25 cellular contexts compared by ENCODE assay signal in genomic region chr7:156829669-156830336, GRCh38.
A peak's percentile ranks its signal among the peaks of the same experiment; 100 is the strongest.
DNase-seq lines count a peak whose midpoint lies in the region; ATAC-seq, FAIRE-seq and TF ChIP-seq lines count a peak whose summit lies in the region.
"Had no signal": no experiment of that assay in that cellular context is flagged by ENCODE, and none has a peak within 500 bp of the region (broad histone marks: within the 10 kb centered on the region; RNA-seq: fewer than 3 reads in every experiment).

No MANE protein-coding gene starts in this region.

- H3K4me1 Mint-ChIP-seq in dendritic cell treated with granulocyte-macrophage colony-stimulating factor and Interleukin-4, amounts not matched to agents 40 ng/mL and 50 ng/mL, for 4 days (ENCODE audit: low read depth) = peaks cover 41% of the 10 kb centered on the region
- H3K4me1 Mint-ChIP-seq: activated CD8-positive, alpha-beta memory T cell treated with anti-CD3 and anti-CD28 coated beads, Interleukin-2, amount 10 ng/mL, durations not matched to agents 7 days and 5 days; brain; immature natural killer cell; stimulated activated effector memory CD8-positive, alpha-beta T cell treated with anti-CD3 and anti-CD28 coated beads, Interleukin-12 subunit alpha, Interleukin-12 subunit beta, amount 100 ng/mL, for 72 hours had no signal

- no peaks in the 10 kb centered on the region for H3K9me3 Mint-ChIP-seq in dendritic cell treated with granulocyte-macrophage colony-stimulating factor and Interleukin-4, amounts not matched to agents 40 ng/mL and 50 ng/mL, for 4 days
- H3K9me3 Mint-ChIP-seq: brain; immature natural killer cell; stimulated activated effector memory CD8-positive, alpha-beta T cell treated with anti-CD3 and anti-CD28 coated beads, Interleukin-12 subunit alpha, Interleukin-12 subunit beta, amount 100 ng/mL, for 72 hours had no signal

- no peaks in the 10 kb centered on the region for H3K27me3 ChIP-seq in BLaER1 treated with 17β-estradiol and CSF1 and Interleukin-3, amounts not matched to agents 10 nM and 100 nM
- H3K27me3 ChIP-seq in OCI-LY3 (ENCODE audit: low read depth, low read length) (no peaks in the 10 kb centered on the region), heart right ventricle (no peaks in the 10 kb centered on the region)
- H3K27me3 ChIP-seq: colonic mucosa, testis had no signal

- H3K9ac ChIP-seq in BLaER1 treated with 17β-estradiol and CSF1 and Interleukin-3, amounts not matched to agents 10 nM and 100 nM = no peak overlapping the region
- H3K9ac ChIP-seq in OCI-LY3 (ENCODE audit: low read length) = 0 out of 2 replicates have a peak overlapping the region, but pooled peaks have one; percentile 4

- no peak overlapping the region for H3K27ac ChIP-seq in BLaER1 treated with 17β-estradiol and CSF1 and Interleukin-3, amounts not matched to agents 10 nM and 100 nM
- H3K27ac ChIP-seq in OCI-LY3 (ENCODE audit: low read length) (peak overlapping the region; percentile 29), heart right ventricle (no peak overlapping the region)
- H3K27ac ChIP-seq: C4-2B, colonic mucosa, left ventricle myocardium inferior, testis had no signal

- DNase-seq in GM12891 (ENCODE audit: insufficient read length, low spot score) (no peak), NCI-H1048 (lab: John Stamatoyannopoulos, UW) (no peak), heart right ventricle (no peak)
- DNase-seq in activated CD4-positive, alpha-beta T cell treated with anti-CD3 and anti-CD28 coated beads for 4 hours = no peak
- no peak for DNase-seq in activated CD4-positive, alpha-beta T cell treated with anti-CD3 and anti-CD28 coated beads, Interleukin-2, amount 50 U/mL, for 48 hours
- DNase-seq: ACHN; activated CD4-positive, alpha-beta T cell treated with anti-CD3 and anti-CD28 coated beads for 1 hour; activated CD8-positive, alpha-beta memory T cell treated with anti-CD3 and anti-CD28 coated beads, Interleukin-2, amount 10 ng/mL, durations not matched to agents 7 days and 5 days; colonic mucosa; DMS153; HCEC 1CT; immature natural killer cell; left ventricle myocardium inferior; NCI-H1694 treated with DMSO at 0.1 percent for 48 hours; NCI-H748 treated with DMSO at 0.1 percent for 48 hours; posterior cingulate gyrus; T1000; testis had no signal

- H3K27ac Mint-ChIP-seq in dendritic cell treated with granulocyte-macrophage colony-stimulating factor and Interleukin-4, amounts not matched to agents 40 ng/mL and 50 ng/mL, for 4 days = peak overlapping the region; percentile 0
- H3K27ac Mint-ChIP-seq: activated CD8-positive, alpha-beta memory T cell treated with anti-CD3 and anti-CD28 coated beads, Interleukin-2, amount 10 ng/mL, durations not matched to agents 7 days and 5 days; brain had no signal

- no peak overlapping the region for H3K4me3 Mint-ChIP-seq in dendritic cell treated with granulocyte-macrophage colony-stimulating factor and Interleukin-4, amounts not matched to agents 40 ng/mL and 50 ng/mL, for 4 days
- H3K4me3 Mint-ChIP-seq: activated CD8-positive, alpha-beta memory T cell treated with anti-CD3 and anti-CD28 coated beads, Interleukin-2, amount 10 ng/mL, durations not matched to agents 7 days and 5 days; brain; immature natural killer cell; stimulated activated effector memory CD8-positive, alpha-beta T cell treated with anti-CD3 and anti-CD28 coated beads, Interleukin-12 subunit alpha, Interleukin-12 subunit beta, amount 100 ng/mL, for 72 hours had no signal

- peaks cover 11% of the 10 kb centered on the region for H3K36me3 Mint-ChIP-seq in dendritic cell treated with granulocyte-macrophage colony-stimulating factor and Interleukin-4, amounts not matched to agents 40 ng/mL and 50 ng/mL, for 4 days (ENCODE audit: low read depth)

- ATAC-seq in heart right ventricle = no peak
- ATAC-seq: activated CD8-positive, alpha-beta memory T cell treated with anti-CD3 and anti-CD28 coated beads, Interleukin-2, amount 10 ng/mL, durations not matched to agents 7 days and 5 days; SK-N-SH treated with all-trans-retinoic acid at 6 μM for 48 hours; stimulated activated effector memory CD8-positive, alpha-beta T cell treated with anti-CD3 and anti-CD28 coated beads, Interleukin-12 subunit alpha, Interleukin-12 subunit beta, amount 100 ng/mL, for 72 hours had no signal

- no peak for TF ChIP-seq POLR2A in GM12891 (IDR thresholded peaks at IDR 0.05; ENCODE audit: low read depth, low read length)

- intact Hi-C loops in dendritic cell treated with granulocyte-macrophage colony-stimulating factor and Interleukin-4, amounts not matched to agents 40 ng/mL and 50 ng/mL, for 4 days (cut with micrococcal nuclease) = loop anchor here (5.0 kb wide), 1 partner anchor 62 kb away; the partner anchor contains the start of gene LMBR1
- intact Hi-C loops in heart right ventricle (cut with DNase I) = loop anchor here in 5 of 10 donors (5.0 to 10.0 kb wide), 2 partner anchors 1033 to 1035 kb away; no protein-coding TSS in a partner anchor

- H3K4me1 ChIP-seq in BLaER1 treated with 17β-estradiol and CSF1 and Interleukin-3, amounts not matched to agents 10 nM and 100 nM = peaks cover 0 to 41% (median 19%) of the 10 kb centered on the region in 10 experiments; a peak in 14 of 20 replicates
- peaks cover 38% of the 10 kb centered on the region for H3K4me1 ChIP-seq in OCI-LY3 (ENCODE audit: low read length)
- peaks cover 0 to 3% (median 0%) of the 10 kb centered on the region in 9 donors for H3K4me1 ChIP-seq in heart right ventricle
- H3K4me1 ChIP-seq: colonic mucosa, left ventricle myocardium inferior, testis had no signal

- no peak overlapping the region for H2AFZ ChIP-seq in OCI-LY3 (ENCODE audit: low read depth, low read length)

- H3K27me3 Mint-ChIP-seq in dendritic cell treated with granulocyte-macrophage colony-stimulating factor and Interleukin-4, amounts not matched to agents 40 ng/mL and 50 ng/mL, for 4 days = no peaks in the 10 kb centered on the region
- H3K27me3 Mint-ChIP-seq: activated CD8-positive, alpha-beta memory T cell treated with anti-CD3 and anti-CD28 coated beads, Interleukin-2, amount 10 ng/mL, durations not matched to agents 7 days and 5 days; brain had no signal

- 84 to 86% methylated on average over 6 of the region's 6 CpGs for whole genome bisulfite sequencing in heart right ventricle, 2 donors

- no peaks in the 10 kb centered on the region for H3K9me3 ChIP-seq in BLaER1 treated with 17β-estradiol and CSF1 and Interleukin-3, amounts not matched to agents 10 nM and 100 nM (replicated peaks in 1 of 11)
- H3K9me3 ChIP-seq in OCI-LY3 (ENCODE audit: insufficient read depth, low read length) (no peaks in the 10 kb centered on the region), heart right ventricle (no peaks in the 10 kb centered on the region)
- H3K9me3 ChIP-seq: colonic mucosa, left ventricle myocardium inferior, testis had no signal

- H3K4me3 ChIP-seq in BLaER1 treated with 17β-estradiol and CSF1 and Interleukin-3, amounts not matched to agents 10 nM and 100 nM = no peak overlapping the region
- H3K4me3 ChIP-seq in OCI-LY3 (ENCODE audit: low read length) = peak overlapping the region; percentile 33
- no peak overlapping the region for H3K4me3 ChIP-seq in heart right ventricle
- H3K4me3 ChIP-seq: colonic mucosa, left ventricle myocardium inferior, testis had no signal

- no peak for FAIRE-seq in GM12891 (lab: Jason Lieb, UNC)

- H4K20me1 ChIP-seq in BLaER1 treated with 17β-estradiol and CSF1 and Interleukin-3, amounts not matched to agents 10 nM and 100 nM = peaks cover 0 to 21% (median 12%) of the 10 kb centered on the region in 11 experiments; a peak in 11 of 22 replicates
- peaks cover 16% of the 10 kb centered on the region for H4K20me1 ChIP-seq in OCI-LY3 (ENCODE audit: insufficient read depth, low read length)

- no peaks in the 10 kb centered on the region for H3K79me2 ChIP-seq in OCI-LY3 (ENCODE audit: low read length)

- H3K4me2 ChIP-seq in BLaER1 treated with 17β-estradiol and CSF1 and Interleukin-3, amounts not matched to agents 10 nM and 100 nM = peak overlapping the region in 7 of 11 experiments; percentile 8 to 77 (median 56); a peak in 11 of 22 replicates
- peak overlapping the region; percentile 70 for H3K4me2 ChIP-seq in OCI-LY3 (ENCODE audit: low read length)

- peaks cover 8 to 45% (median 27%) of the 10 kb centered on the region in 11 experiments; a peak in 20 of 22 replicates for H3K36me3 ChIP-seq in BLaER1 treated with 17β-estradiol and CSF1 and Interleukin-3, amounts not matched to agents 10 nM and 100 nM
- H3K36me3 ChIP-seq in OCI-LY3 (replicated peaks; ENCODE audit: low read depth, low read length) (peaks cover 27% of the 10 kb centered on the region), heart right ventricle (peaks cover 0 to 45% (median 5%) of the 10 kb centered on the region in 9 donors)
- H3K36me3 ChIP-seq: colonic mucosa had no signal

- TF ChIP-seq CTCF in OCI-LY3 (IDR thresholded peaks at IDR 0.05; ENCODE audit: low read depth, low read length) (no peak), heart right ventricle (IDR thresholded peaks at IDR 0.05) (no peak)

TF ChIP-seq in GM12891, 5 proteins besides CTCF, POLR2A, EP300 and RAD21:
- TF ChIP-seq PAX5 (IDR thresholded peaks at IDR 0.05; ENCODE audit: insufficient read depth, low read length, severe bottlenecking) (no peak), TAF1 (IDR thresholded peaks at IDR 0.05; ENCODE audit: low read depth, low read length) (no peak), SPI1 (IDR thresholded peaks at IDR 0.05; ENCODE audit: low read depth, low read length) (peak; percentile 36; the same call in 1 of the 2 replicates), POLR2AphosphoS5 (IDR thresholded peaks at IDR 0.05; ENCODE audit: low read depth, low read length) (no peak), POU2F2 (IDR thresholded peaks at IDR 0.05; ENCODE audit: low read depth, low read length) (no peak)
